ENCODE assay signal across 1 cellular context in genomic region chr14:23629831-23630396, GRCh38.
TF ChIP-seq lines count a peak whose summit lies in the region.

No MANE protein-coding gene starts in this region.

TF ChIP-seq in GM23338, 12 proteins besides CTCF, POLR2A, EP300 and RAD21 (continued from another document):
- TF ChIP-seq ZNF462 (CRISPR knock-in tag; IDR thresholded peaks at IDR 0.05) (no peak), REST (IDR thresholded peaks at IDR 0.05; ENCODE audit: unreplicated experiment) (no peak), ZNF331 (CRISPR knock-in tag; IDR thresholded peaks at IDR 0.05; ENCODE audit: low read depth) (no peak), STAT1 (IDR thresholded peaks at IDR 0.05; ENCODE audit: unreplicated experiment) (no peak), NANOG (IDR thresholded peaks at IDR 0.05; ENCODE audit: borderline replicate concordance) (no peak), EZH2 (IDR thresholded peaks at IDR 0.05; ENCODE audit: low read depth, unreplicated experiment) (no peak)
